In the genomic region with DNA sequence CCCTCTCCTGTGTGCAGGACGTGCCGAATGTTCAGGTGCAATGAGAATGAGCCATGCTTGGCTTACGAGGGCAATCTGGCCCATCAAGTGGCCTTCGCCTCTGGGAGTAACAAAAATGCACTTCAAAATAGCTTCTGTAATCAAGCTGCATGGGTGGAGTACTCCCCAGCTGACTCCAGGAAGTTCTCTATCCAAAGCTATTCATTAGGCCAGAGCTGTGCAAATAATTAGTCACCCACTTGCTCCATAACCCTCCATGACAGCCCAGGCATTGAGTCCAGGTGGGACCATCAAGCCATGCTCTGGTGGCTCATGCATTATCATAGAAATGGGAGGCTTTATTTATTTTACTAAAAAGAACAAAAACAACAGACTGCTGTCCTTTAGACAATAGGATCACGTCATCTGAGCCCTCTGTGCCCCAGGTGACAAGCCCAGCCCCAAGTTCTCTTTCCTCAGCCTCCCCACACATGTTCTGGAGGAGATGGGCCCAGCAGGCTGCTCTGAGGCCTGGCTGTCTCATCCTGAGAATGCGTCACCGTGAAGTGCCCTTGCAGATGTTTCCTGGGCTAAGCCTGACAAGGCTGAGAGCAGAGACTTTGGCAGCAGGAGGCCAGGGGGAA, we compare ENCODE assay signal across 8 cellular contexts.
A peak's percentile ranks its signal among the peaks of the same experiment; 100 is the strongest.
DNase-seq lines count a peak whose midpoint lies in the region; ATAC-seq and TF ChIP-seq lines count a peak whose summit lies in the region.

No MANE protein-coding gene starts in this region.

- peaks cover 5% of the 10 kb centered on the region for H3K36me3 Mint-ChIP-seq in CD4-positive, alpha-beta T cell (ENCODE audit: low read depth)
- peaks cover 3% of the 10 kb centered on the region for H3K36me3 Mint-ChIP-seq in central memory CD8-positive, alpha-beta T cell (ENCODE audit: insufficient read depth)
- H3K36me3 Mint-ChIP-seq in naive thymus-derived CD4-positive, alpha-beta T cell = peaks cover 4 to 24% (median 4%) of the 10 kb centered on the region in 5 donors

- no peaks in the 10 kb centered on the region for H3K27me3 Mint-ChIP-seq in CD4-positive, alpha-beta T cell
- no peaks in the 10 kb centered on the region for H3K27me3 Mint-ChIP-seq in central memory CD8-positive, alpha-beta T cell
- H3K27me3 Mint-ChIP-seq in naive thymus-derived CD4-positive, alpha-beta T cell = no peaks in the 10 kb centered on the region

- H3K4me1 Mint-ChIP-seq in CD4-positive, alpha-beta T cell (ENCODE audit: low read depth) = peaks cover 97% of the 10 kb centered on the region
- peaks cover 39% of the 10 kb centered on the region for H3K4me1 Mint-ChIP-seq in central memory CD8-positive, alpha-beta T cell
- peaks cover 52 to 99% (median 94%) of the 10 kb centered on the region in 7 donors for H3K4me1 Mint-ChIP-seq in naive thymus-derived CD4-positive, alpha-beta T cell

- ATAC-seq in CD4-positive, alpha-beta T cell (ENCODE audit: poor library complexity) = peak; percentile 67
- ATAC-seq in GM19463 (IDR thresholded peaks at IDR 0.05; ENCODE audit: unreplicated experiment) (peak; percentile 96), HG03565 (IDR thresholded peaks at IDR 0.05; ENCODE audit: unreplicated experiment) (peak; percentile 78)
- ATAC-seq in central memory CD8-positive, alpha-beta T cell (replicated peaks; ENCODE audit: extremely low read depth, poor library complexity, severe bottlenecking) = peak; percentile 22
- peak; percentile 54 for ATAC-seq in naive thymus-derived CD4-positive, alpha-beta T cell

- H3K9me3 ChIP-seq in CD4-positive, alpha-beta T cell (ENCODE audit: control insufficient read depth, low read length) = no peaks in the 10 kb centered on the region
- H3K9me3 ChIP-seq in naive thymus-derived CD4-positive, alpha-beta T cell (ENCODE audit: control insufficient read depth in 2 of 3, low read length in 3 of 3) = no peaks in the 10 kb centered on the region

- H3K4me3 Mint-ChIP-seq in CD4-positive, alpha-beta T cell = peak overlapping the region; percentile 73
- no peak overlapping the region for H3K4me3 Mint-ChIP-seq in central memory CD8-positive, alpha-beta T cell
- peak overlapping the region; percentile 74 to 90 (median 84) for H3K4me3 Mint-ChIP-seq in naive thymus-derived CD4-positive, alpha-beta T cell

- DNase-seq in CD4-positive, alpha-beta T cell = peak in 7 of 10 experiments; percentile 24 to 80 (median 53)
- DNase-seq in T follicular helper cell (ENCODE audit: low read depth) (peak; percentile 61), HEK293T (ENCODE audit: extremely low spot score) (no peak), NCI-H1930 (lab: John Stamatoyannopoulos, UW) (no peak)
- DNase-seq in central memory CD8-positive, alpha-beta T cell (ENCODE audit: low spot score in 2 of 2) = no peak
- peak in 5 of 9 donors; percentile 46 to 77 (median 63) for DNase-seq in naive thymus-derived CD4-positive, alpha-beta T cell

- POLR2A ChIA-PET in CD4-positive, alpha-beta T cell (lab: Charles Lee) = interaction anchor here (0.6 to 4.5 kb wide), 35 partner anchors 9 to 351 kb away, joined by 3 to 27 read pairs (median 5); a partner anchor contains a TSS
- POLR2A ChIA-PET in naive thymus-derived CD4-positive, alpha-beta T cell (lab: Charles Lee) = interaction anchor here (0.8 to 3.4 kb wide), 27 partner anchors 9 to 385 kb away, joined by 3 to 22 read pairs (median 6); no protein-coding TSS in a partner anchor
- POLR2A ChIA-PET in HEK293T (lab: Yijun Ruan, JAX) = interaction anchor here (0.6 kb wide), 1 partner anchor 31 kb away, joined by 3 read pairs; no protein-coding TSS in a partner anchor

- CTCF ChIA-PET in CD4-positive, alpha-beta T cell (lab: Charles Lee) = interaction anchor here (0.9 to 2.1 kb wide), 5 partner anchors 19 to 176 kb away, joined by 3 to 7 read pairs (median 5); no protein-coding TSS in a partner anchor
- CTCF ChIA-PET in naive thymus-derived CD4-positive, alpha-beta T cell (lab: Charles Lee) = interaction anchor here (0.7 to 1.6 kb wide), 4 partner anchors 10 to 126 kb away, joined by 3 to 5 read pairs (median 4); no protein-coding TSS in a partner anchor
- CTCF ChIA-PET in HEK293T (lab: Yijun Ruan, JAX) = no interaction called here

- peaks cover 3% of the 10 kb centered on the region for H3K9me3 Mint-ChIP-seq in CD4-positive, alpha-beta T cell
- H3K9me3 Mint-ChIP-seq in central memory CD8-positive, alpha-beta T cell = no peaks in the 10 kb centered on the region
- H3K9me3 Mint-ChIP-seq in naive thymus-derived CD4-positive, alpha-beta T cell = peaks cover 0 to 7% (median 0%) of the 10 kb centered on the region in 11 donors

- H3K36me3 ChIP-seq in naive thymus-derived CD4-positive, alpha-beta T cell (ENCODE audit: control insufficient read depth in 2 of 3, insufficient read depth in 3 of 3, low read length in 3 of 3) = no peaks in the 10 kb centered on the region

- H3K27ac Mint-ChIP-seq in CD4-positive, alpha-beta T cell = peak overlapping the region; percentile 99
- H3K27ac Mint-ChIP-seq in central memory CD8-positive, alpha-beta T cell (ENCODE audit: low read depth) = peak overlapping the region; percentile 83
- H3K27ac Mint-ChIP-seq in naive thymus-derived CD4-positive, alpha-beta T cell = peak overlapping the region; percentile 97 to 99 (median 99)

- H3K4me3 ChIP-seq in naive thymus-derived CD4-positive, alpha-beta T cell (ENCODE audit: low read length) = peak overlapping the region; percentile 57

- no peaks in the 10 kb centered on the region for H3K27me3 ChIP-seq in CD4-positive, alpha-beta T cell (ENCODE audit: control insufficient read depth, insufficient read depth, low read length)
- no peaks in the 10 kb centered on the region for H3K27me3 ChIP-seq in naive thymus-derived CD4-positive, alpha-beta T cell (ENCODE audit: control insufficient read depth in 2 of 2, insufficient read depth in 2 of 2, low read length in 2 of 2)

- intact Hi-C loops in CD4-positive, alpha-beta T cell (cut with DNase I, micrococcal nuclease) = loop anchor here in 1 of 2 experiments (2.0 to 5.0 kb wide), 3 partner anchors 40 to 180 kb away; no protein-coding TSS in a partner anchor
- intact Hi-C loops in naive thymus-derived CD4-positive, alpha-beta T cell (cut with micrococcal nuclease) = loop anchor here (1.0 to 5.0 kb wide), 8 partner anchors 14 to 305 kb away; no protein-coding TSS in a partner anchor

- peak overlapping the region; percentile 79 for H3K27ac ChIP-seq in CD4-positive, alpha-beta T cell (ENCODE audit: low read depth, low read length)
- H3K27ac ChIP-seq in naive thymus-derived CD4-positive, alpha-beta T cell (ENCODE audit: low read depth, low read length) = peak overlapping the region; percentile 93

- H3K4me1 ChIP-seq in naive thymus-derived CD4-positive, alpha-beta T cell (ENCODE audit: control insufficient read depth in 2 of 2, insufficient read depth in 2 of 2, low read length in 2 of 2) = peaks cover 50 to 64% of the 10 kb centered on the region in 2 donors

- no peak for TF ChIP-seq CTCF in CD4-positive, alpha-beta T cell (IDR thresholded peaks at IDR 0.05)

TF ChIP-seq in HEK293T, 16 proteins besides CTCF, POLR2A, EP300 and RAD21:
- TF ChIP-seq, protein P1, sequence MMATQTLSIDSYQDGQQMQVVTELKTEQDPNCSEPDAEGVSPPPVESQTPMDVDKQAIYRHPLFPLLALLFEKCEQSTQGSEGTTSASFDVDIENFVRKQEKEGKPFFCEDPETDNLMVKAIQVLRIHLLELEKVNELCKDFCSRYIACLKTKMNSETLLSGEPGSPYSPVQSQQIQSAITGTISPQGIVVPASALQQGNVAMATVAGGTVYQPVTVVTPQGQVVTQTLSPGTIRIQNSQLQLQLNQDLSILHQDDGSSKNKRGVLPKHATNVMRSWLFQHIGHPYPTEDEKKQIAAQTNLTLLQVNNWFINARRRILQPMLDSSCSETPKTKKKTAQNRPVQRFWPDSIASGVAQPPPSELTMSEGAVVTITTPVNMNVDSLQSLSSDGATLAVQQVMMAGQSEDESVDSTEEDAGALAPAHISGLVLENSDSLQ (IDR thresholded peaks at IDR 0.05) = no peak
- no peak for TF ChIP-seq ELF4 (IDR thresholded peaks at IDR 0.05)
- no peak for TF ChIP-seq ZNF384 (IDR thresholded peaks at IDR 0.05)
- TF ChIP-seq LEF1 (IDR thresholded peaks at IDR 0.05; ENCODE audit: borderline replicate concordance) = no peak
- no peak for TF ChIP-seq HDGF (IDR thresholded peaks at IDR 0.05; ENCODE audit: borderline replicate concordance)
- no peak for TF ChIP-seq BHLHE40 (IDR thresholded peaks at IDR 0.05; ENCODE audit: borderline replicate concordance)
- TF ChIP-seq SP1 (IDR thresholded peaks at IDR 0.05) = no peak
- no peak for TF ChIP-seq FOXA1 (IDR thresholded peaks at IDR 0.05)
- no peak for TF ChIP-seq ARNT (IDR thresholded peaks at IDR 0.05)
- TF ChIP-seq FOXM1 (IDR thresholded peaks at IDR 0.05; ENCODE audit: borderline replicate concordance) = no peak
- no peak for TF ChIP-seq FOXK2 (IDR thresholded peaks at IDR 0.05)
- TF ChIP-seq NFRKB (IDR thresholded peaks at IDR 0.05) = no peak
- TF ChIP-seq L3MBTL2 (conservative IDR thresholded peaks at IDR 0.05) = no peak
TF ChIP-seq in HEK293T: peak in this region for 0.

Comparison
In these comparisons a context has a peak if more than half of its experiments do, and no peak if none do; other contexts are left out.
1. ATAC-seq: peak in every context shown above with its lines; median percentile 96 in GM19463; 78 in HG03565; 67 in CD4-positive, alpha-beta T cell; 54 in naive thymus-derived CD4-positive, alpha-beta T cell; 22 in central memory CD8-positive, alpha-beta T cell.
2. DNase-seq: peak in CD4-positive, alpha-beta T cell (7 of 10), T follicular helper cell (single experiment) and naive thymus-derived CD4-positive, alpha-beta T cell (5 of 9); none in central memory CD8-positive, alpha-beta T cell (0 of 2), HEK293T (single experiment) and NCI-H1930 (0 of 2).
3. Peak in every context shown above with its lines, with median percentiles within 50 percentile points of each other: H3K27ac Mint-ChIP-seq.